19 cellular contexts compared by ENCODE assay signal in the genomic region with DNA sequence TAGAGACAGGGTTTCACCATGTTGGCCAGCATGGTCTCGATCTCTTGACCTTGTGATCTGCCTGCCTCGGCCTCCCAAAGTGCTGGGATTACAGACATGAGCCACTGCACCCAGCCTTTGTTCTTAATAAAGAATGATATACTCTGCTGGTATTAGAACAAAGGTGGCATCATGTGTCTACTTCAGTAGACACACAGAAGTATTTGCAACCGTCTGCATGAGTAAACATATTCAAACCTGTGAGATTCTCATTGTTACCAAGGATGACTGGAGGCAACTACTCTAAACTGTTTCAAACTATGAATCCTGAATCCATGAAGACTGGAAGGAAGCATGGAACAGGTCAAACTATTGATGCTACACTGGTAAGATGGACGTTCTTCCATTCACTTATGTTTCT. TPM values are rescaled to one million over a fixed set of nuclear protein-coding genes. Genes with fewer than 3 reads are reported as not detected.
A peak's percentile ranks its signal among the peaks of the same experiment; 100 is the strongest.
DNase-seq lines count a peak whose midpoint lies in the region; ATAC-seq and TF ChIP-seq lines count a peak whose summit lies in the region.
"Had no signal": no experiment of that assay in that cellular context is flagged by ENCODE, and none has a peak within 500 bp of the region (broad histone marks: within the 10 kb centered on the region; RNA-seq: fewer than 3 reads in every experiment).

No MANE protein-coding gene starts in this region.

- no peak overlapping the region for H3K27ac ChIP-seq in CD4-positive, CD25-positive, alpha-beta regulatory T cell (ENCODE audit: insufficient read depth, low read length, poor library complexity, severe bottlenecking)
- H3K27ac ChIP-seq in PC-3 (ENCODE audit: low read length): no peak overlapping the region
- H3K27ac ChIP-seq in neural progenitor cell: no peak overlapping the region
- H3K27ac ChIP-seq: A549, SJCRH30 had no signal

- H3K4me3 Mint-ChIP-seq in CD4-positive, CD25-positive, alpha-beta regulatory T cell: no peak overlapping the region
- no peak overlapping the region for H3K4me3 Mint-ChIP-seq in nephron progenitor cell
- H3K4me3 Mint-ChIP-seq in neural progenitor cell: no peak overlapping the region
- H3K4me3 Mint-ChIP-seq: GM23338 had no signal

- POLR2A ChIA-PET in PC-3 (lab: Charles Lee; ENCODE audit: unreplicated experiment): no interaction called here

- H3K9ac ChIP-seq in PC-3 (ENCODE audit: low read length) (no peak overlapping the region), neural progenitor cell (no peak overlapping the region)

- intact Hi-C loops in PC-3 (cut with micrococcal nuclease): no loop called here

- no peak overlapping the region for H3K4me3 ChIP-seq in CD4-positive, CD25-positive, alpha-beta regulatory T cell (ENCODE audit: low read depth, low read length)
- H3K4me3 ChIP-seq in PC-3 (ENCODE audit: low read length) (no peak overlapping the region), neural progenitor cell (no peak overlapping the region)
- H3K4me3 ChIP-seq: A549, GM23338, HAP-1, SJCRH30 had no signal

- H4K20me1 ChIP-seq in PC-3 (ENCODE audit: low read length) (0 out of 2 replicates have a peak, but pooled peaks cover 4% of the 10 kb centered on the region), neural progenitor cell (ENCODE audit: low read depth) (no peaks in the 10 kb centered on the region)

- H3K9me3 Mint-ChIP-seq in CD4-positive, CD25-positive, alpha-beta regulatory T cell: no peaks in the 10 kb centered on the region
- H3K9me3 Mint-ChIP-seq in nephron progenitor cell: no peaks in the 10 kb centered on the region
- H3K9me3 Mint-ChIP-seq in neural progenitor cell: no peaks in the 10 kb centered on the region
- H3K9me3 Mint-ChIP-seq: GM23338 had no signal

- H3K27me3 Mint-ChIP-seq in CD4-positive, CD25-positive, alpha-beta regulatory T cell: no peaks in the 10 kb centered on the region
- H3K27me3 Mint-ChIP-seq in nephron progenitor cell (ENCODE audit: low read depth, poor library complexity): peaks cover 7% of the 10 kb centered on the region
- no peaks in the 10 kb centered on the region for H3K27me3 Mint-ChIP-seq in neural progenitor cell (ENCODE audit: insufficient read depth, low read depth)

- TF ChIP-seq CTCF in PC-3 (conservative IDR thresholded peaks at IDR 0.05; ENCODE audit: low read depth, low read length) (no peak), nephron progenitor cell (IDR thresholded peaks at IDR 0.05) (no peak), neural progenitor cell (IDR thresholded peaks at IDR 0.05) (no peak)

- H3K9me3 ChIP-seq in CD4-positive, CD25-positive, alpha-beta regulatory T cell (ENCODE audit: control insufficient read depth in 2 of 2, low read length in 2 of 2): no peaks in the 10 kb centered on the region
- H3K9me3 ChIP-seq in PC-3 (ENCODE audit: low read length) (no peaks in the 10 kb centered on the region), neural progenitor cell (ENCODE audit: low read depth) (no peaks in the 10 kb centered on the region)
- H3K9me3 ChIP-seq: A549, BE2C, HAP-1, SJCRH30 had no signal

- DNase-seq in CD4-positive, CD25-positive, alpha-beta regulatory T cell: no peak
- DNase-seq in PC-3: no peak
- DNase-seq in nephron progenitor cell: no peak
- DNase-seq in activated naive CD4-positive, alpha-beta T cell treated with anti-CD3 and anti-CD28 coated beads, Interleukin-2, amount 50 U/mL, for 16 hours: no peak
- no peak for DNase-seq in DMS153 (lab: John Stamatoyannopoulos, UW)
- no peak for DNase-seq in neural progenitor cell (ENCODE audit: low spot score)
- DNase-seq: BE2C, DMS79 treated with DMSO at 0.1 percent for 48 hours, MM.1S, NCI-H1092 treated with DMSO at 0.1 percent for 48 hours, NCI-H1436 treated with DMSO at 0.1 percent for 48 hours, NCI-H2029 treated with DMSO at 0.1 percent for 48 hours, NCI-H2171, SJCRH30 had no signal

- H3K36me3 Mint-ChIP-seq in CD4-positive, CD25-positive, alpha-beta regulatory T cell: peaks cover 18% of the 10 kb centered on the region
- H3K36me3 Mint-ChIP-seq in nephron progenitor cell (ENCODE audit: low read depth) (no peaks in the 10 kb centered on the region), neural progenitor cell (peaks cover 2% of the 10 kb centered on the region)

- H3K4me2 ChIP-seq in PC-3 (ENCODE audit: low read length) (0 out of 2 replicates have a peak overlapping the region, but pooled peaks have one; percentile 9), neural progenitor cell (no peak overlapping the region)
- H3K4me2 ChIP-seq: A549, GM23338 had no signal

- BruUV-seq in PC-3 (replicated peaks; lab: Mats Ljungman, UMichigan): no TSS peak

- no peaks in the 10 kb centered on the region for H3K27me3 ChIP-seq in CD4-positive, CD25-positive, alpha-beta regulatory T cell (ENCODE audit: control insufficient read depth, insufficient read depth, low read length)
- H3K27me3 ChIP-seq in PC-3 (ENCODE audit: low read length) (no peaks in the 10 kb centered on the region), neural progenitor cell (no peaks in the 10 kb centered on the region)
- H3K27me3 ChIP-seq: BE2C, SJCRH30 had no signal

- H3K79me2 ChIP-seq in PC-3 (ENCODE audit: low read length) (peaks cover 64% of the 10 kb centered on the region), neural progenitor cell (ENCODE audit: low read depth) (no peaks in the 10 kb centered on the region)

- no peak for ATAC-seq in CD4-positive, CD25-positive, alpha-beta regulatory T cell (ENCODE audit: low read depth in 2 of 2)
- no peak for ATAC-seq in PC-3
- ATAC-seq in esophagus mucosa: peak; percentile 82
- ATAC-seq in HG03135 (IDR thresholded peaks at IDR 0.05; ENCODE audit: unreplicated experiment): no peak
- ATAC-seq: A549, GM23338 had no signal

- CTCF ChIA-PET in PC-3 (lab: Charles Lee): no interaction called here

- peaks cover 7 to 34% (median 20%) of the 10 kb centered on the region in 4 donors for H3K4me1 Mint-ChIP-seq in CD4-positive, CD25-positive, alpha-beta regulatory T cell
- H3K4me1 Mint-ChIP-seq in nephron progenitor cell (no peaks in the 10 kb centered on the region), neural progenitor cell (peaks cover 6% of the 10 kb centered on the region)

- no peaks in the 10 kb centered on the region for H3K4me1 ChIP-seq in CD4-positive, CD25-positive, alpha-beta regulatory T cell (ENCODE audit: control insufficient read depth, insufficient read depth, low read length, poor library complexity, severe bottlenecking)
- peaks cover 16% of the 10 kb centered on the region for H3K4me1 ChIP-seq in PC-3 (ENCODE audit: insufficient read depth, low read length)
- no peaks in the 10 kb centered on the region for H3K4me1 ChIP-seq in neural progenitor cell
- H3K4me1 ChIP-seq: A549, BE2C, HAP-1, SJCRH30 had no signal

- peaks cover 16% of the 10 kb centered on the region for H3K36me3 ChIP-seq in CD4-positive, CD25-positive, alpha-beta regulatory T cell (ENCODE audit: control insufficient read depth, insufficient read depth, low read length)
- H3K36me3 ChIP-seq in PC-3 (ENCODE audit: low read depth, low read length) (peaks cover 4% of the 10 kb centered on the region; the same call in 1 of the 2 replicates), neural progenitor cell (no peaks in the 10 kb centered on the region)
- H3K36me3 ChIP-seq: BE2C, SJCRH30 had no signal

- H3F3A ChIP-seq in PC-3 (ENCODE audit: low read length, unreplicated experiment): no peaks in the 10 kb centered on the region
- no peaks in the 10 kb centered on the region for H3F3A ChIP-seq in neural progenitor cell (ENCODE audit: low read depth)

- no peaks in the 10 kb centered on the region for H3K9me2 ChIP-seq in PC-3 (replicated peaks; ENCODE audit: low read length)

- peak overlapping the region in 2 of 3 donors; percentile 59 to 66 for H3K27ac Mint-ChIP-seq in CD4-positive, CD25-positive, alpha-beta regulatory T cell
- H3K27ac Mint-ChIP-seq in nephron progenitor cell (peak overlapping the region; percentile 14), neural progenitor cell (no peak overlapping the region)
- H3K27ac Mint-ChIP-seq: GM23338 had no signal

- H2AFZ ChIP-seq in PC-3 (ENCODE audit: low read length) (no peak overlapping the region), neural progenitor cell (replicated peaks) (no peak overlapping the region)
- H2AFZ ChIP-seq: GM23338 had no signal

RNA-seq across cellular contexts. Expression of a gene that starts 32.1 kb away (rescaled TPM):
- 132 TPM for total RNA-seq in CD4-positive, CD25-positive, alpha-beta regulatory T cell
- polyA plus RNA-seq in CD4-positive, CD25-positive, alpha-beta regulatory T cell: 10 to 100 TPM in 3 of 4 donors, 1 to 10 TPM in 1; 8.4 to 26.8 (median 18.5) TPM
- total RNA-seq in PC-3 (2014; rRNA removed) (31.9 and 37.0 TPM in 2 replicates), esophagus mucosa (175 TPM), neural progenitor cell (ENCODE audit: low replicate concordance) (36.5 and 42.1 TPM in 2 replicates)
